In genomic region chr11:22337571-22338464, GRCh38 we compare ENCODE assay signal across 9 cellular contexts. TPM values are rescaled to one million over a fixed set of nuclear protein-coding genes. Genes with fewer than 3 reads are reported as not detected.
DNase-seq lines count a peak whose midpoint lies in the region; ATAC-seq, FAIRE-seq and TF ChIP-seq lines count a peak whose summit lies in the region.
"Had no signal": no experiment of that assay in that cellular context is flagged by ENCODE, and none has a peak within 500 bp of the region (broad histone marks: within the 10 kb centered on the region; RNA-seq: fewer than 3 reads in every experiment).

SLC17A6 (plus strand) TSS chr11:22338381; CDS start chr11:22338534, 153 bp downstream.

- TF ChIP-seq CTCF in GM20000 (IDR thresholded peaks at IDR 0.05; ENCODE audit: extremely low read depth, missing control alignments) (no peak), H1 (IDR thresholded peaks at IDR 0.05; ENCODE audit: control extremely low read depth in 1 of 3, insufficient read depth in 1 of 3, low read depth in 1 of 3, low read length in 3 of 3) (no peak), upper lobe of right lung (IDR thresholded peaks at IDR 0.05) (no peak)

- peaks cover 11 to 24% (median 16%) of the 10 kb centered on the region in 4 experiments for H3K4me1 ChIP-seq in H1 (replicated peaks in 1 of 4; ENCODE audit: control insufficient read depth in 3 of 4, insufficient read depth in 4 of 4, low read length in 3 of 4)
- H3K4me1 ChIP-seq in upper lobe of right lung: no peaks in the 10 kb centered on the region

- no peak within 1 kb of the TSS for H4K5ac ChIP-seq in H1 (ENCODE audit: insufficient read length, low read depth, low read length)

- H2BK120ac ChIP-seq in H1 (replicated peaks; ENCODE audit: low read depth, low read length): no peak within 1 kb of the TSS

- no peak within 1 kb of the TSS for H2BK15ac ChIP-seq in H1 (ENCODE audit: low read length)

- H3K4me2 ChIP-seq in H1 (ENCODE audit: insufficient read depth in 1 of 2, low read depth in 2 of 2, low read length in 2 of 2): peak within 1 kb of the TSS; percentile 86 to 90

- 4% methylated on average over 26 of the region's 26 CpGs; no CpG with 5 or more reads in 1 of the 2 experiments for WGBS in H1 (ENCODE audit: extremely low coverage in 1 of 2, insufficient coverage in 1 of 2, insufficient read length in 1 of 2, insufficient replicate concordance in 2 of 2, low coverage in 1 of 2, low lambda C conversion rate in 2 of 2, missing lambda C conversion rate in 1 of 2), 2 experiments

- no peak within 1 kb of the TSS for H4K8ac ChIP-seq in H1 (ENCODE audit: extremely low read depth, insufficient read depth, low read length)

- FAIRE-seq in H1 (lab: Jason Lieb, UNC): peak; percentile 68

- CTCF ChIA-PET in H1 (lab: Charles Lee; ENCODE audit: partially characterized antibody): interaction anchor here (0.7 to 3.8 kb wide), 4 partner anchors 135 to 450 kb away, joined by 3 to 22 read pairs (median 10); no protein-coding TSS in a partner anchor

- H3K14ac ChIP-seq in H1 (ENCODE audit: insufficient read length): no peak within 1 kb of the TSS

- H3K4ac ChIP-seq in H1 (replicated peaks; ENCODE audit: insufficient read length, low read depth, low read length): no peak within 1 kb of the TSS

- no peaks in the 10 kb centered on the region for H3K9me3 ChIP-seq in H1 (ENCODE audit: insufficient read depth in 2 of 2, low read depth in 1 of 2, low read length in 1 of 2)
- no peaks in the 10 kb centered on the region for H3K9me3 ChIP-seq in upper lobe of right lung

- no peaks in the 10 kb centered on the region for H3K36me3 ChIP-seq in H1 (ENCODE audit: control insufficient read depth in 2 of 4, insufficient read depth in 4 of 4, low read length in 3 of 4)
- H3K36me3 ChIP-seq in upper lobe of right lung: no peaks in the 10 kb centered on the region

- H2BK20ac ChIP-seq in H1 (ENCODE audit: low read length): no peak within 1 kb of the TSS

- no peak within 1 kb of the TSS for H2AFZ ChIP-seq in H1 (ENCODE audit: low read length)

- H3K79me1 ChIP-seq in H1 (ENCODE audit: low read depth, low read length): no peaks in the 10 kb centered on the region

- H2BK12ac ChIP-seq in H1 (ENCODE audit: low read depth, low read length): no peak within 1 kb of the TSS

- no peak within 1 kb of the TSS for H3K56ac ChIP-seq in H1 (replicated peaks; ENCODE audit: insufficient read length, low read depth, low read length)

- DNase-seq in ACHN (peak; percentile 49), GM20000 (ENCODE audit: low spot score) (peak; percentile 37), NCI-H226 (peak; percentile 32), H1 (ENCODE audit: low read depth in 1 of 2, low spot score in 2 of 2) (peak in 1 of 2 experiments; percentile 77), upper lobe of right lung (no peak), GDM1 (lab: John Stamatoyannopoulos, UW) (no peak)

- ATAC-seq in upper lobe of right lung (peak; percentile 36), HG03469 (IDR thresholded peaks at IDR 0.05; ENCODE audit: unreplicated experiment) (no peak), HG03442 (IDR thresholded peaks at IDR 0.05; ENCODE audit: unreplicated experiment) (no peak)

- TF ChIP-seq RAD21 in H1 (IDR thresholded peaks at IDR 0.05 in 1 of 2, conservative IDR thresholded peaks at IDR 0.05 in 1 of 2; ENCODE audit: low read depth in 2 of 2, low read length in 2 of 2): 0 out of 4 replicates have a peak, but pooled peaks of 1 of the 2 experiments have one; percentile 8

- H4K91ac ChIP-seq in H1 (replicated peaks; ENCODE audit: insufficient read length, low read length): no peak within 1 kb of the TSS

- peaks cover 8 to 34% (median 20%) of the 10 kb centered on the region in 4 experiments; a peak in 6 of 7 replicates for H3K27me3 ChIP-seq in H1 (replicated peaks in 1 of 4; ENCODE audit: control insufficient read depth in 3 of 4, extremely low read depth in 1 of 4, insufficient read depth in 3 of 4, low read length in 3 of 4)
- peaks cover 55% of the 10 kb centered on the region for H3K27me3 ChIP-seq in upper lobe of right lung

- H3K27ac ChIP-seq in H1 (ENCODE audit: low read depth, low read length) (no peak within 1 kb of the TSS), upper lobe of right lung (no peak within 1 kb of the TSS)

- no peak within 1 kb of the TSS for H3K18ac ChIP-seq in H1 (ENCODE audit: extremely low read depth, low read length)

- POLR2A ChIA-PET in H1 (lab: Charles Lee; ENCODE audit: partially characterized antibody): no interaction called here

- no peak within 1 kb of the TSS for H2BK5ac ChIP-seq in H1 (ENCODE audit: low read depth, low read length)

- no peak for TF ChIP-seq POLR2A in H1 (IDR thresholded peaks at IDR 0.05; ENCODE audit: control extremely low read depth in 1 of 2, low read depth in 2 of 2, low read length in 2 of 2)

- H3K23ac ChIP-seq in H1 (ENCODE audit: insufficient read length): no peak within 1 kb of the TSS

- H3K79me2 ChIP-seq in H1 (ENCODE audit: control insufficient read depth in 1 of 2, insufficient read depth in 2 of 2, low read length in 2 of 2): no peaks in the 10 kb centered on the region

- no peak within 1 kb of the TSS for H2AK5ac ChIP-seq in H1 (ENCODE audit: low read depth, low read length)

- intact Hi-C loops in upper lobe of right lung (cut with DNase I): loop anchor here (10.0 kb wide), 1 partner anchor 447 kb away; no protein-coding TSS in a partner anchor

- no peak within 1 kb of the TSS; a peak in 1 of 7 replicates for H3K9ac ChIP-seq in H1 (replicated peaks in 1 of 4; ENCODE audit: extremely low read depth in 1 of 4, low read depth in 3 of 4, low read length in 3 of 4)

- TF ChIP-seq EP300 in H1 (IDR thresholded peaks at IDR 0.05; ENCODE audit: borderline replicate concordance in 1 of 2, low read depth in 2 of 2, low read length in 2 of 2): no peak

- H3K4me3 ChIP-seq in H1 (ENCODE audit: extremely low read depth in 1 of 4, insufficient read depth in 2 of 4, low read depth in 3 of 4, low read length in 4 of 4) (peak within 1 kb of the TSS; percentile 25 to 58 (median 43); a peak in 7 of 8 replicates), upper lobe of right lung (no peak within 1 kb of the TSS)

- no peaks in the 10 kb centered on the region for H4K20me1 ChIP-seq in H1 (replicated peaks in 1 of 2; ENCODE audit: control insufficient read depth in 1 of 2, insufficient read depth in 2 of 2, low read length in 2 of 2)

- in situ Hi-C loops in ACHN (cut with HindIII; ENCODE audit: low pct_ligation_motif_present, low pct_unique_long_range_greater_than_20kb, low sequenced_read_pairs): no loop called here

- peaks cover 23% of the 10 kb centered on the region for H3K23me2 ChIP-seq in H1 (ENCODE audit: low read depth, low read length)

TF ChIP-seq in H1, 55 proteins besides CTCF, POLR2A, EP300 and RAD21:
- TF ChIP-seq HDAC2 (IDR thresholded peaks at IDR 0.05; ENCODE audit: borderline replicate concordance in 1 of 2, low read depth in 2 of 2, low read length in 2 of 2): peak; percentile 47 to 89; a peak in 2 of 4 replicates
- no peak for TF ChIP-seq CBX8 (IDR thresholded peaks at IDR 0.05; ENCODE audit: borderline replicate concordance, low read depth, low read length)
- TF ChIP-seq SUZ12 (IDR thresholded peaks at IDR 0.05; ENCODE audit: low read length): peak; percentile 25; the same call in 1 of the 2 replicates
- TF ChIP-seq SIN3A (conservative IDR thresholded peaks at IDR 0.05 in 1 of 2, IDR thresholded peaks at IDR 0.05 in 1 of 2; ENCODE audit: low read depth in 1 of 2, low read length in 2 of 2): peak; percentile 95 to 98; a peak in 3 of 4 replicates
- peak; percentile 21 for TF ChIP-seq KDM4A (IDR thresholded peaks at IDR 0.05; ENCODE audit: low read depth, low read length, severe bottlenecking)
- TF ChIP-seq KDM1A (IDR thresholded peaks at IDR 0.05; ENCODE audit: borderline replicate concordance, low read length): no peak
- TF ChIP-seq SAP30 (IDR thresholded peaks at IDR 0.05; ENCODE audit: insufficient read depth, insufficient replicate concordance, low read length): peak; percentile 76
- no peak for TF ChIP-seq ZNF274 (IDR thresholded peaks at IDR 0.05; ENCODE audit: borderline replicate concordance, extremely low read depth, low read length)
- peak; percentile 40 for TF ChIP-seq CTBP2 (IDR thresholded peaks at IDR 0.05; ENCODE audit: borderline replicate concordance, insufficient read depth, insufficient read length, low read length)

RNA-seq across cellular contexts. Expression of gene SLC17A6, which starts in this region (rescaled TPM):
- 0.73 and 1.6 TPM in 2 replicates for total RNA-seq in H1 (2021; fragmentation: NEBNext Ultra II Directional; extraction: Animal tissue kit (Norgen Biotek cat#: 25700))
- polyA plus RNA-seq in H1 (2011; rRNA removed): 0.06 and 0.24 TPM in 2 replicates
- 0.06 TPM for polyA plus RNA-seq in H1 (2011; cell fraction: cytosol; rRNA removed)
- 0.54 TPM for polyA plus RNA-seq in H1 (2011; cell fraction: nucleus; rRNA removed)
- 0.34 to 0.76 TPM (median 0.36 TPM) in 4 replicates for polyA plus RNA-seq in H1 (2012, experiment 1 of 2)
- polyA plus RNA-seq in H1 (2012, experiment 2 of 2): 0.04 TPM
- polyA plus RNA-seq in H1 (2013, experiment 1 of 2): 0.77 TPM
- 1.3 TPM for polyA plus RNA-seq in H1 (2013, experiment 2 of 2)
- polyA minus RNA-seq in H1 (2011; rRNA and poly(A)+ RNA removed): 0.16 and 1.2 TPM in 2 replicates
- polyA minus RNA-seq in H1 (2011; cell fraction: cytosol; rRNA and poly(A)+ RNA removed): not detected
- 2.9 TPM for polyA minus RNA-seq in H1 (2011; cell fraction: nucleus; rRNA and poly(A)+ RNA removed)
- not detected for total RNA-seq in upper lobe of right lung
- total RNA-seq: skeletal muscle tissue had no signal

Comparison
In these comparisons a context has a peak if more than half of its experiments do, and no peak if none do; other contexts are left out.
1. Peak in ATAC-seq in upper lobe of right lung; RNA of the gene not detected or under 1 TPM.
2. DNase-seq: peak in ACHN (single experiment), GM20000 (single experiment) and NCI-H226 (single experiment); none in upper lobe of right lung (single experiment) and GDM1 (single experiment).